16 cellular contexts compared by ENCODE assay signal in the genomic region with DNA sequence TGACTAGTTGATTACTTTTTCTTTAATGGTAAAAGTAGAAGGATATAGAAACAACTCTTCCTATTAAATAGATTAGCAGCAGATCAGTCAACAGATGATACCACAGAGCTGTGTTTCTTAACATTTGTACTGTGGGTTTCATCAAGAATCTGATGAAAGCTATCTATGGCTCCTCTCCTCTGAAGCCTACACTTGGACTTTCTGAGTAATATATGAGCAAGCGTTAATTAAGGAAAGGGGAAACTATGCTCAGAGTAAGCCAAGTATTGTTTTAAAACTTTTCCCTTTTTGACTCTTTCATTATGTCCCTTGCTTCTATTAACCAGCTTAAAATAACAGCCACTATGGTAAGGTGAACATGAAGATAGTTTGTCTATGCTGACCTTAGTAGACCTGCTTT. TPM values are rescaled to one million over a fixed set of nuclear protein-coding genes. Genes with fewer than 3 reads are reported as not detected.
DNase-seq lines count a peak whose midpoint lies in the region; TF ChIP-seq lines count a peak whose summit lies in the region.
"Had no signal": no experiment of that assay in that cellular context is flagged by ENCODE, and none has a peak within 500 bp of the region (broad histone marks: within the 10 kb centered on the region; RNA-seq: fewer than 3 reads in every experiment).

No MANE protein-coding gene starts in this region.

- no peak overlapping the region for H3K9ac ChIP-seq in mammary epithelial cell (ENCODE audit: insufficient read depth, low read length)
- H3K9ac ChIP-seq in neuronal stem cell (ENCODE audit: low read depth, low read length, poor library complexity), result no peak overlapping the region

- H3K9me3 ChIP-seq in mammary epithelial cell (replicated peaks; ENCODE audit: insufficient read depth, low read length) (no peaks in the 10 kb centered on the region), neuronal stem cell (replicated peaks in 1 of 2; ENCODE audit: control insufficient read depth in 2 of 2, insufficient read depth in 1 of 2, low read depth in 1 of 2, low read length in 2 of 2) (no peaks in the 10 kb centered on the region)
- H3K9me3 ChIP-seq: BE2C, stomach had no signal

- no peak overlapping the region for H4K8ac ChIP-seq in neuronal stem cell (ENCODE audit: low read depth, low read length)

- H3K27ac Mint-ChIP-seq in activated naive CD4-positive, alpha-beta T cell treated with anti-CD3 and anti-CD28 coated beads, Interleukin-2, amount 50 U/mL, for 24 hours, result peak overlapping the region; percentile 87
- no peak overlapping the region for H3K27ac Mint-ChIP-seq in activated naive CD4-positive, alpha-beta T cell treated with anti-CD3 and anti-CD28 coated beads, Interleukin-2, amount 10 ng/mL, durations not matched to agents 7 days and 5 days
- H3K27ac Mint-ChIP-seq in stimulated activated naive CD8-positive, alpha-beta T cell treated with anti-CD3 and anti-CD28 coated beads, Interleukin-15, Interleukin-2, amounts not matched to agents 100 ng/mL and 50 ng/mL, for 24 hours, result peak overlapping the region; percentile 83
- H3K27ac Mint-ChIP-seq in Calu3 (ENCODE audit: unreplicated experiment), result no peak overlapping the region

- peaks cover 13% of the 10 kb centered on the region for H3K4me1 ChIP-seq in mammary epithelial cell (ENCODE audit: insufficient read depth, low read length)
- H3K4me1 ChIP-seq in neuronal stem cell (ENCODE audit: control insufficient read depth in 2 of 2, insufficient read depth in 1 of 2, low read depth in 1 of 2, low read length in 2 of 2), result no peaks in the 10 kb centered on the region
- H3K4me1 ChIP-seq: BE2C had no signal

- H3K27me3 ChIP-seq in mammary epithelial cell (ENCODE audit: insufficient read depth, low read length) (no peaks in the 10 kb centered on the region), neuronal stem cell (ENCODE audit: control insufficient read depth in 3 of 3, insufficient read depth in 3 of 3, low read depth in 1 of 3, low read length in 3 of 3) (no peaks in the 10 kb centered on the region)
- H3K27me3 ChIP-seq: BE2C, stomach had no signal

- no peak overlapping the region for H3K18ac ChIP-seq in neuronal stem cell (ENCODE audit: low read length)

- H3K27ac ChIP-seq in mammary epithelial cell (ENCODE audit: insufficient read depth, low read depth, low read length), result no peak overlapping the region
- H3K27ac ChIP-seq in neuronal stem cell (replicated peaks; ENCODE audit: low read length), result no peak overlapping the region
- H3K27ac ChIP-seq: stomach had no signal

- H3K4me3 Mint-ChIP-seq in activated naive CD4-positive, alpha-beta T cell treated with anti-CD3 and anti-CD28 coated beads, Interleukin-2, amount 50 U/mL, for 24 hours, result peak overlapping the region; percentile 74
- H3K4me3 Mint-ChIP-seq in activated naive CD4-positive, alpha-beta T cell treated with anti-CD3 and anti-CD28 coated beads, Interleukin-2, amount 10 ng/mL, durations not matched to agents 7 days and 5 days, result no peak overlapping the region
- peak overlapping the region; percentile 27 for H3K4me3 Mint-ChIP-seq in stimulated activated naive CD8-positive, alpha-beta T cell treated with anti-CD3 and anti-CD28 coated beads, Interleukin-15, Interleukin-2, amounts not matched to agents 100 ng/mL and 50 ng/mL, for 24 hours
- no peak overlapping the region for H3K4me3 Mint-ChIP-seq in Calu3 (ENCODE audit: low read depth, unreplicated experiment)

- H2BK5ac ChIP-seq in neuronal stem cell (ENCODE audit: low read length), result no peak overlapping the region

- no peaks in the 10 kb centered on the region for H3K9me3 Mint-ChIP-seq in activated naive CD4-positive, alpha-beta T cell treated with anti-CD3 and anti-CD28 coated beads, Interleukin-2, amount 50 U/mL, for 24 hours
- H3K9me3 Mint-ChIP-seq in activated naive CD4-positive, alpha-beta T cell treated with anti-CD3 and anti-CD28 coated beads, Interleukin-2, amount 10 ng/mL, durations not matched to agents 7 days and 5 days, result no peaks in the 10 kb centered on the region
- no peaks in the 10 kb centered on the region for H3K9me3 Mint-ChIP-seq in stimulated activated naive CD8-positive, alpha-beta T cell treated with anti-CD3 and anti-CD28 coated beads, Interleukin-15, Interleukin-2, amounts not matched to agents 100 ng/mL and 50 ng/mL, for 24 hours
- no peaks in the 10 kb centered on the region for H3K9me3 Mint-ChIP-seq in Calu3 (ENCODE audit: low read depth, unreplicated experiment)

- CTCF ChIA-PET in activated naive CD4-positive, alpha-beta T cell treated with anti-CD3 and anti-CD28 coated beads, Interleukin-2, amount 10 ng/mL, durations not matched to agents 7 days and 5 days (lab: Charles Lee), result no interaction called here
- CTCF ChIA-PET in mammary epithelial cell (lab: Charles Lee; ENCODE audit: low non-redundant PET) (no interaction called here), Calu3 (lab: Charles Lee) (no interaction called here)

- no peak overlapping the region for H2AK5ac ChIP-seq in neuronal stem cell (ENCODE audit: low read depth, low read length)

- H2AFZ ChIP-seq in mammary epithelial cell (ENCODE audit: low read depth, low read length) (no peak overlapping the region), neuronal stem cell (ENCODE audit: low read length) (no peak overlapping the region)

- TF ChIP-seq CTCF in NB4 (IDR thresholded peaks at IDR 0.05; ENCODE audit: low read depth, low read length) (no peak), mammary epithelial cell (conservative IDR thresholded peaks at IDR 0.05 in 1 of 2, IDR thresholded peaks at IDR 0.05 in 1 of 2; ENCODE audit: extremely low read depth in 1 of 2, insufficient read depth in 1 of 2, low read depth in 1 of 2, low read length in 2 of 2) (no peak), Calu3 (IDR thresholded peaks at IDR 0.05; ENCODE audit: unreplicated experiment) (no peak)

- H3K36me3 ChIP-seq in mammary epithelial cell (ENCODE audit: insufficient read depth, low read length), result peaks cover 4% of the 10 kb centered on the region
- peaks cover 6 to 65% of the 10 kb centered on the region in 2 donors for H3K36me3 ChIP-seq in neuronal stem cell (replicated peaks in 1 of 2; ENCODE audit: control insufficient read depth in 2 of 2, insufficient read depth in 2 of 2, low read length in 2 of 2)

- peaks cover 16% of the 10 kb centered on the region for H3K36me3 Mint-ChIP-seq in activated naive CD4-positive, alpha-beta T cell treated with anti-CD3 and anti-CD28 coated beads, Interleukin-2, amount 50 U/mL, for 24 hours
- H3K36me3 Mint-ChIP-seq in activated naive CD4-positive, alpha-beta T cell treated with anti-CD3 and anti-CD28 coated beads, Interleukin-2, amount 10 ng/mL, durations not matched to agents 7 days and 5 days, result peaks cover 24% of the 10 kb centered on the region
- H3K36me3 Mint-ChIP-seq in stimulated activated naive CD8-positive, alpha-beta T cell treated with anti-CD3 and anti-CD28 coated beads, Interleukin-15, Interleukin-2, amounts not matched to agents 100 ng/mL and 50 ng/mL, for 24 hours (ENCODE audit: low read depth), result peaks cover 43% of the 10 kb centered on the region
- H3K36me3 Mint-ChIP-seq in Calu3 (ENCODE audit: insufficient read depth, unreplicated experiment), result peaks cover 20% of the 10 kb centered on the region

- H3K4me2 ChIP-seq in mammary epithelial cell (ENCODE audit: insufficient read depth, low read depth, low read length) (peak overlapping the region; percentile 0), neuronal stem cell (ENCODE audit: insufficient read depth, low read length, poor library complexity, severe bottlenecking) (no peak overlapping the region)

- no TSS peak for BruUV-seq in mammary epithelial cell (replicated peaks; lab: Mats Ljungman, UMichigan)
- BruUV-seq in Calu3 (replicated peaks; lab: Mats Ljungman, UMichigan), result no TSS peak

- H3K4me3 ChIP-seq in NB4 (ENCODE audit: low read depth, low read length) (no peak overlapping the region), mammary epithelial cell (replicated peaks in 1 of 3; ENCODE audit: insufficient read depth in 1 of 3, low read depth in 2 of 3, low read length in 3 of 3) (no peak overlapping the region), neuronal stem cell (ENCODE audit: low read length in 2 of 2) (no peak overlapping the region)
- H3K4me3 ChIP-seq: stomach had no signal

- no peak overlapping the region for H3K14ac ChIP-seq in neuronal stem cell (ENCODE audit: low read length)

- peaks cover 2% of the 10 kb centered on the region for H3K79me1 ChIP-seq in neuronal stem cell (ENCODE audit: low read depth, low read length)

- H4K20me1 ChIP-seq in mammary epithelial cell (ENCODE audit: insufficient read depth, low read length), result no peaks in the 10 kb centered on the region

- H3K23ac ChIP-seq in neuronal stem cell (ENCODE audit: low read depth, low read length, poor library complexity), result no peak overlapping the region

- 40% methylated on average over 1 of the region's 1 CpG for WGBS in mammary epithelial cell (ENCODE audit: low coverage, missing lambda C conversion rate)
- WGBS in neuronal stem cell (ENCODE audit: extremely low coverage in 2 of 2, insufficient read length in 2 of 2, insufficient replicate concordance in 1 of 2), 2 donors, result no CpG with 5 or more reads among the region's 1 CpG

- H3K4ac ChIP-seq in neuronal stem cell (ENCODE audit: low read length), result no peak overlapping the region

- peaks cover 84% of the 10 kb centered on the region for H3K4me1 Mint-ChIP-seq in activated naive CD4-positive, alpha-beta T cell treated with anti-CD3 and anti-CD28 coated beads, Interleukin-2, amount 50 U/mL, for 24 hours
- H3K4me1 Mint-ChIP-seq in activated naive CD4-positive, alpha-beta T cell treated with anti-CD3 and anti-CD28 coated beads, Interleukin-2, amount 10 ng/mL, durations not matched to agents 7 days and 5 days, result peaks cover 72% of the 10 kb centered on the region
- peaks cover 85% of the 10 kb centered on the region for H3K4me1 Mint-ChIP-seq in stimulated activated naive CD8-positive, alpha-beta T cell treated with anti-CD3 and anti-CD28 coated beads, Interleukin-15, Interleukin-2, amounts not matched to agents 100 ng/mL and 50 ng/mL, for 24 hours (ENCODE audit: low read depth)
- peaks cover 21% of the 10 kb centered on the region for H3K4me1 Mint-ChIP-seq in Calu3 (ENCODE audit: low read depth, unreplicated experiment)

- in situ Hi-C loops in mammary epithelial cell (cut with MboI; ENCODE audit: low sequenced_read_pairs in 2 of 2), result no loop called here

- peaks cover 96% of the 10 kb centered on the region for H3K79me2 ChIP-seq in mammary epithelial cell (ENCODE audit: insufficient read depth, low read length)

- TF ChIP-seq POLR2A in NB4 (IDR thresholded peaks at IDR 0.05; ENCODE audit: extremely low read depth, insufficient read length), result no peak

- intact Hi-C loops in mammary epithelial cell (cut with micrococcal nuclease), result no loop called here
- intact Hi-C loops in Calu3 (cut with micrococcal nuclease; ENCODE audit: unreplicated experiment), result no loop called here

- dilution Hi-C loops in mammary epithelial cell (cut with HindIII; ENCODE audit: low sequenced_read_pairs), result no loop called here

- no peak overlapping the region for H2BK12ac ChIP-seq in neuronal stem cell (ENCODE audit: low read length)

- no peak overlapping the region for H2BK15ac ChIP-seq in neuronal stem cell (ENCODE audit: low read length)

- no peaks in the 10 kb centered on the region for H3K27me3 Mint-ChIP-seq in activated naive CD4-positive, alpha-beta T cell treated with anti-CD3 and anti-CD28 coated beads, Interleukin-2, amount 50 U/mL, for 24 hours
- no peaks in the 10 kb centered on the region for H3K27me3 Mint-ChIP-seq in activated naive CD4-positive, alpha-beta T cell treated with anti-CD3 and anti-CD28 coated beads, Interleukin-2, amount 10 ng/mL, durations not matched to agents 7 days and 5 days
- no peaks in the 10 kb centered on the region for H3K27me3 Mint-ChIP-seq in stimulated activated naive CD8-positive, alpha-beta T cell treated with anti-CD3 and anti-CD28 coated beads, Interleukin-15, Interleukin-2, amounts not matched to agents 100 ng/mL and 50 ng/mL, for 24 hours
- H3K27me3 Mint-ChIP-seq in Calu3 (ENCODE audit: unreplicated experiment), result no peaks in the 10 kb centered on the region

- no peak overlapping the region for H2BK120ac ChIP-seq in neuronal stem cell (ENCODE audit: low read depth, low read length)

- DNase-seq in activated naive CD4-positive, alpha-beta T cell treated with anti-CD3 and anti-CD28 coated beads, Interleukin-2, amount 10 ng/mL, durations not matched to agents 7 days and 5 days, result no peak
- DNase-seq in NB4 (ENCODE audit: low read depth) (peak; percentile 17), mammary epithelial cell (peak; percentile 37), Calu3 (no peak), neuronal stem cell (ENCODE audit: low spot score) (no peak)
- no peak for DNase-seq in activated effector memory CD4-positive, alpha-beta T cell treated with anti-CD3 and anti-CD28 coated beads, Interleukin-2, amount 50 U/mL, for 16 hours
- DNase-seq: activated CD4-positive, alpha-beta T cell treated with anti-CD3 and anti-CD28 coated beads for 4 hours; amniotic stem cell; BE2C; glutamatergic neuron; NCI-H526; SHP77 treated with DMSO at 0.1 percent for 48 hours; stimulated activated CD4-positive, alpha-beta T cell treated with anti-CD3 and anti-CD28 coated beads, Interleukin-4, amount 100 ng/mL, for 4 hours; stomach had no signal

- no peak overlapping the region for H4K91ac ChIP-seq in neuronal stem cell (ENCODE audit: low read depth, low read length, poor library complexity)

RNA-seq across cellular contexts. Expression of gene ARID4B, which starts 10.8 kb away (rescaled TPM):
- total RNA-seq in mammary epithelial cell (10 to 100 TPM; 20.5 to 24.6 TPM), Calu3 (2022) (46.3 and 56.6 TPM in 2 replicates)
- polyA plus RNA-seq in mammary epithelial cell, result 4.9 TPM
- 121 TPM for polyA minus RNA-seq in mammary epithelial cell
- polyA plus RNA-seq in neuronal stem cell (2013, experiment 1 of 2), result 32.4 TPM
- polyA plus RNA-seq in neuronal stem cell (2013, experiment 2 of 2), result 34.6 TPM

RNA-seq across cellular contexts. Expression of gene GGPS1, which starts 11.2 kb away (rescaled TPM):
- total RNA-seq in mammary epithelial cell (10 to 100 TPM; 35.8 to 37.9 TPM), Calu3 (2022) (40.5 and 45.6 TPM in 2 replicates)
- 18.0 TPM for polyA plus RNA-seq in mammary epithelial cell
- 37.6 TPM for polyA minus RNA-seq in mammary epithelial cell
- polyA plus RNA-seq in neuronal stem cell (2013, experiment 1 of 2), result 61.2 TPM
- 63.6 TPM for polyA plus RNA-seq in neuronal stem cell (2013, experiment 2 of 2)

RNA-seq across cellular contexts. Expression of gene TBCE, which starts 50.0 kb away (rescaled TPM):
- 10 to 100 TPM; 15.8 to 19.4 TPM for total RNA-seq in mammary epithelial cell
- 15.2 TPM for polyA plus RNA-seq in mammary epithelial cell
- polyA minus RNA-seq in mammary epithelial cell, result 19.4 TPM
- total RNA-seq in Calu3 (2022), result 19.0 and 31.3 TPM in 2 replicates
- polyA plus RNA-seq in neuronal stem cell (2013, experiment 1 of 2), result 35.1 TPM
- polyA plus RNA-seq in neuronal stem cell (2013, experiment 2 of 2), result 32.3 TPM

Comparison
In these comparisons a context has a peak if more than half of its experiments do, and no peak if none do; other contexts are left out.
1. H3K27ac Mint-ChIP-seq: peak in activated naive CD4-positive, alpha-beta T cell treated with anti-CD3 and anti-CD28 coated beads, Interleukin-2, amount 50 U/mL, for 24 hours (single experiment) and stimulated activated naive CD8-positive, alpha-beta T cell treated with anti-CD3 and anti-CD28 coated beads, Interleukin-15, Interleukin-2, amounts not matched to agents 100 ng/mL and 50 ng/mL, for 24 hours (single experiment); none in activated naive CD4-positive, alpha-beta T cell treated with anti-CD3 and anti-CD28 coated beads, Interleukin-2, amount 10 ng/mL, durations not matched to agents 7 days and 5 days (single experiment) and Calu3 (single experiment).
2. H3K4me3 Mint-ChIP-seq: peak in activated naive CD4-positive, alpha-beta T cell treated with anti-CD3 and anti-CD28 coated beads, Interleukin-2, amount 50 U/mL, for 24 hours (single experiment) and stimulated activated naive CD8-positive, alpha-beta T cell treated with anti-CD3 and anti-CD28 coated beads, Interleukin-15, Interleukin-2, amounts not matched to agents 100 ng/mL and 50 ng/mL, for 24 hours (single experiment); none in activated naive CD4-positive, alpha-beta T cell treated with anti-CD3 and anti-CD28 coated beads, Interleukin-2, amount 10 ng/mL, durations not matched to agents 7 days and 5 days (single experiment) and Calu3 (single experiment).
3. DNase-seq: peak in NB4 (single experiment) and mammary epithelial cell (single experiment); none in activated naive CD4-positive, alpha-beta T cell treated with anti-CD3 and anti-CD28 coated beads, Interleukin-2, amount 10 ng/mL, durations not matched to agents 7 days and 5 days (single experiment), activated effector memory CD4-positive, alpha-beta T cell treated with anti-CD3 and anti-CD28 coated beads, Interleukin-2, amount 50 U/mL, for 16 hours (single experiment), Calu3 (single experiment) and neuronal stem cell (single experiment).